In the genomic region with DNA sequence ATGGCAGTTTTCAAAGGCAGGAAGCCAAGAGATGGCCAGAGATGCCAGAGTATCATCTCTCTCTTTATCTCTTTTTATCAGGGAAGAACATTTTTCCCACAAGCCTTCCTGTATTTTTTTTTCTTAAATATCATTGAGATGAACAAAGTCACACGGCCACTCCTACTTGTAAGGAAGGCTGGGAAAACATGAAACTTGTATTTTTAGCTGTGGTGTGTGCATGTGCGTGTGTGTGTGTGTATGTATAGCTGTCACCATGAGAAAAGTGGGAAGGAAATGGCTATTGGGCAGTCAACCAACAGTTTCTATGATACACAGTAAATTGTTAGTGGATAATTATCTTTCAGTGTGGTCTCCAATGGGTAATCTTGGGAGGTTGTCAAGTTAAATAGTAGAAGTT, we compare ENCODE assay signal across 20 cellular contexts.
"Had no signal": no experiment of that assay in that cellular context is flagged by ENCODE, and none has a peak within 500 bp of the region (broad histone marks: within the 10 kb centered on the region; RNA-seq: fewer than 3 reads in every experiment).

No MANE protein-coding gene starts in this region.

- H3K27ac ChIP-seq: colonic mucosa, esophagus squamous epithelium, foreskin keratinocyte, left ventricle myocardium inferior, neutrophil, psoas muscle, right lobe of liver, spleen, thoracic aorta, transverse colon had no signal

- H3K4me3 ChIP-seq: colonic mucosa, esophagus squamous epithelium, left ventricle myocardium inferior, psoas muscle, right lobe of liver, spleen, thoracic aorta, transverse colon had no signal

- H3K36me3 Mint-ChIP-seq: immature natural killer cell had no signal

- H3K4me1 ChIP-seq: colonic mucosa, esophagus squamous epithelium, foreskin keratinocyte, psoas muscle, spleen, transverse colon had no signal

- H3K4me1 Mint-ChIP-seq: immature natural killer cell; naive thymus-derived CD4-positive, alpha-beta T cell; stimulated activated naive CD8-positive, alpha-beta T cell treated with anti-CD3 and anti-CD28 coated beads, Interleukin-15, amount 100 ng/mL, for 72 hours had no signal

- H3K4me3 Mint-ChIP-seq: immature natural killer cell; naive thymus-derived CD4-positive, alpha-beta T cell; stimulated activated naive B cell treated with anti-CD40 and anti-IgM and Interleukin-4, amounts not matched to agents 10 μg/mL and 1 μg/mL and 100 μg/mL, for 72 hours; stimulated activated naive CD8-positive, alpha-beta T cell treated with anti-CD3 and anti-CD28 coated beads, Interleukin-15, amount 100 ng/mL, for 72 hours had no signal

- ATAC-seq: foreskin keratinocyte; naive thymus-derived CD4-positive, alpha-beta T cell; psoas muscle; right lobe of liver; stimulated activated naive B cell treated with anti-CD40 and anti-IgM and Interleukin-4, amounts not matched to agents 10 μg/mL and 1 μg/mL and 100 μg/mL, for 72 hours; stimulated activated naive CD8-positive, alpha-beta T cell treated with anti-CD3 and anti-CD28 coated beads, Interleukin-15, amount 100 ng/mL, for 72 hours had no signal

- H3K36me3 ChIP-seq: colonic mucosa, esophagus squamous epithelium, left ventricle myocardium inferior, neutrophil, right lobe of liver, spleen, thoracic aorta, transverse colon had no signal

- H3K9me3 ChIP-seq: colonic mucosa, esophagus squamous epithelium, left ventricle myocardium inferior, neutrophil, psoas muscle, right lobe of liver, thoracic aorta, transverse colon had no signal

- H3K27ac Mint-ChIP-seq: immature natural killer cell; naive thymus-derived CD4-positive, alpha-beta T cell; stimulated activated naive B cell treated with anti-CD40 and anti-IgM and Interleukin-4, amounts not matched to agents 10 μg/mL and 1 μg/mL and 100 μg/mL, for 72 hours had no signal

- H3K27me3 ChIP-seq: colonic mucosa, esophagus squamous epithelium, neutrophil, right lobe of liver, spleen, transverse colon had no signal

- DNase-seq: colonic mucosa; effector CD8-positive, alpha-beta T cell; esophagus squamous epithelium; foreskin keratinocyte; immature natural killer cell; left ventricle myocardium inferior; naive thymus-derived CD4-positive, alpha-beta T cell; psoas muscle; retina; right lobe of liver; spleen; stimulated activated CD4-positive, alpha-beta T cell treated with anti-CD3 and anti-CD28 coated beads, Interleukin-15, amount 100 ng/mL, for 24 hours; stimulated activated CD4-positive, alpha-beta T cell treated with anti-CD3 and anti-CD28 coated beads, Interleukin-1b, Interleukin-23, amount 100 ng/mL, for 48 hours; stimulated activated CD4-positive, alpha-beta T cell treated with anti-CD3 and anti-CD28 coated beads, Interleukin-4, amount 100 ng/mL, for 4 hours; stimulated activated naive B cell treated with anti-CD40 and anti-IgM and Interleukin-4, amounts not matched to agents 10 μg/mL and 1 μg/mL and 100 μg/mL, for 72 hours; stimulated activated naive CD8-positive, alpha-beta T cell treated with anti-CD3 and anti-CD28 coated beads, Interleukin-15, amount 100 ng/mL, for 72 hours; substantia nigra; transverse colon had no signal
